In genomic region chr7:24965831-24966708, GRCh38 we compare ENCODE assay signal across 8 cellular contexts. TPM values are rescaled to one million over a fixed set of nuclear protein-coding genes. Genes with fewer than 3 reads are reported as not detected.
DNase-seq lines count a peak whose midpoint lies in the region; ATAC-seq lines count a peak whose summit lies in the region.

No MANE protein-coding gene starts in this region.

- peaks cover 2% of the 10 kb centered on the region for H3K4me1 ChIP-seq in urinary bladder (ENCODE audit: insufficient read depth)

- no peaks in the 10 kb centered on the region for H3K36me3 ChIP-seq in urinary bladder (ENCODE audit: insufficient read depth)

- peak; percentile 71 for DNase-seq in KBM-7
- DNase-seq in activated CD4-positive, alpha-beta memory T cell treated with anti-CD3 and anti-CD28 coated beads, Interleukin-2, amount 10 ng/mL, durations not matched to agents 7 days and 5 days = peak; percentile 61
- peak; percentile 52 to 62 (median 57) for DNase-seq in immature natural killer cell
- DNase-seq in HuH-7.5 (ENCODE audit: low spot score) = no peak
- DNase-seq in D341Med (ENCODE audit: low spot score) = no peak

- POLR2A ChIA-PET in activated CD4-positive, alpha-beta memory T cell treated with anti-CD3 and anti-CD28 coated beads, Interleukin-2, amount 10 ng/mL, durations not matched to agents 7 days and 5 days (lab: Charles Lee) = interaction anchor here (0.7 to 3.3 kb wide), 8 partner anchors 13 to 88 kb away, joined by 3 to 68 read pairs (median 6); partner anchors contain the start of gene OSBPL3

- in situ Hi-C loops in KBM-7 (cut with MboI; ENCODE audit: low pct_unique_long_range_greater_than_20kb, low sequenced_read_pairs) = no loop called here

- H3K4me1 Mint-ChIP-seq in activated CD4-positive, alpha-beta memory T cell treated with anti-CD3 and anti-CD28 coated beads, Interleukin-2, amount 10 ng/mL, durations not matched to agents 7 days and 5 days = peaks cover 84% of the 10 kb centered on the region
- H3K4me1 Mint-ChIP-seq in immature natural killer cell = peaks cover 75 to 92% of the 10 kb centered on the region in 2 donors

- peaks cover 26% of the 10 kb centered on the region for H3K36me3 Mint-ChIP-seq in activated CD4-positive, alpha-beta memory T cell treated with anti-CD3 and anti-CD28 coated beads, Interleukin-2, amount 10 ng/mL, durations not matched to agents 7 days and 5 days (ENCODE audit: low read depth)
- no peaks in the 10 kb centered on the region for H3K36me3 Mint-ChIP-seq in immature natural killer cell

- H3K27ac Mint-ChIP-seq in activated CD4-positive, alpha-beta memory T cell treated with anti-CD3 and anti-CD28 coated beads, Interleukin-2, amount 10 ng/mL, durations not matched to agents 7 days and 5 days = peak overlapping the region; percentile 74
- H3K27ac Mint-ChIP-seq in immature natural killer cell = peak overlapping the region; percentile 56 to 92 (median 82)

- peak; percentile 83 for ATAC-seq in GM18508 (IDR thresholded peaks at IDR 0.05; ENCODE audit: insufficient read depth, unreplicated experiment)
- peak; percentile 83 for ATAC-seq in GM21786 (IDR thresholded peaks at IDR 0.05; ENCODE audit: unreplicated experiment)

- H3K27ac ChIP-seq in urinary bladder (ENCODE audit: low read depth) = peak overlapping the region; percentile 18

- H3K9me3 Mint-ChIP-seq in activated CD4-positive, alpha-beta memory T cell treated with anti-CD3 and anti-CD28 coated beads, Interleukin-2, amount 10 ng/mL, durations not matched to agents 7 days and 5 days = no peaks in the 10 kb centered on the region
- H3K9me3 Mint-ChIP-seq in immature natural killer cell = no peaks in the 10 kb centered on the region

- CTCF ChIA-PET in activated CD4-positive, alpha-beta memory T cell treated with anti-CD3 and anti-CD28 coated beads, Interleukin-2, amount 10 ng/mL, durations not matched to agents 7 days and 5 days (lab: Charles Lee) = interaction anchor here (1.0 to 3.5 kb wide), 6 partner anchors 13 to 154 kb away, joined by 3 to 19 read pairs (median 4); partner anchors contain the start of gene OSBPL3

- H3K4me3 Mint-ChIP-seq in activated CD4-positive, alpha-beta memory T cell treated with anti-CD3 and anti-CD28 coated beads, Interleukin-2, amount 10 ng/mL, durations not matched to agents 7 days and 5 days = peak overlapping the region; percentile 2
- peak overlapping the region; percentile 56 to 79 (median 63) for H3K4me3 Mint-ChIP-seq in immature natural killer cell

- H3K27me3 Mint-ChIP-seq in activated CD4-positive, alpha-beta memory T cell treated with anti-CD3 and anti-CD28 coated beads, Interleukin-2, amount 10 ng/mL, durations not matched to agents 7 days and 5 days = no peaks in the 10 kb centered on the region
- peaks cover 2 to 4% (median 4%) of the 10 kb centered on the region in 3 donors for H3K27me3 Mint-ChIP-seq in immature natural killer cell (ENCODE audit: low read depth in 3 of 3)

- 66% methylated on average over 8 of the region's 8 CpGs for WGBS in urinary bladder

- no peak overlapping the region for H3K4me3 ChIP-seq in urinary bladder (ENCODE audit: low read depth, low read length)

RNA-seq across cellular contexts. Expression of gene OSBPL3, which starts 13.9 kb away (rescaled TPM):
- 10 to 100 TPM; 90.3 to 99.9 TPM for total RNA-seq in activated CD4-positive, alpha-beta memory T cell treated with anti-CD3 and anti-CD28 coated beads, Interleukin-2, amount 10 ng/mL, durations not matched to agents 7 days and 5 days
- polyA plus RNA-seq in immature natural killer cell (10 to 100 TPM in 1 of 3 donors, 1 to 10 TPM in 2; 6.4 to 20.0 (median 8.5) TPM), urinary bladder (1.9 TPM)
- total RNA-seq in urinary bladder = 4.9 TPM

Comparison
In these comparisons a context has a peak if more than half of its experiments do, and no peak if none do; other contexts are left out.
1. DNase-seq: peak in KBM-7 (single experiment), activated CD4-positive, alpha-beta memory T cell treated with anti-CD3 and anti-CD28 coated beads, Interleukin-2, amount 10 ng/mL, durations not matched to agents 7 days and 5 days (single experiment) and immature natural killer cell (3 of 3); none in HuH-7.5 (single experiment) and D341Med (single experiment).
2. RNA of gene OSBPL3, which starts 13.9 kb away (total RNA-seq): 90.3 to 99.9 TPM in activated CD4-positive, alpha-beta memory T cell treated with anti-CD3 and anti-CD28 coated beads, Interleukin-2, amount 10 ng/mL, durations not matched to agents 7 days and 5 days; 4.9 TPM in urinary bladder (single experiment); every median in the first group is over 10 times any median in the second.